22 cellular contexts compared by ENCODE assay signal in genomic region chr7:13091974-13092707, GRCh38.
DNase-seq lines count a peak whose midpoint lies in the region; ATAC-seq, FAIRE-seq and TF ChIP-seq lines count a peak whose summit lies in the region.
"Had no signal": no experiment of that assay in that cellular context is flagged by ENCODE, and none has a peak within 500 bp of the region (broad histone marks: within the 10 kb centered on the region; RNA-seq: fewer than 3 reads in every experiment).

No MANE protein-coding gene starts in this region.

- DNase-seq in right lobe of liver (no peak), HepG2 (ENCODE audit: low spot score) (no peak), cardiac fibroblast (ENCODE audit: low read depth in 2 of 2) (peak; percentile 37 to 65), hepatocyte (ENCODE audit: low spot score) (no peak), smooth muscle cell (lab: John Stamatoyannopoulos, UW; ENCODE audit: unreplicated experiment) (no peak), uterus (no peak), T-helper 2 cell (no peak), pons (ENCODE audit: low spot score) (no peak)
- DNase-seq: AML-193; C1 segment of cervical spinal cord; CD8-positive, alpha-beta T cell; GOT3; MM.1S; NCI-H1694; NCI-H2171 treated with DMSO at 0.1 percent for 48 hours; NCI-H446; NCI-H526 treated with DMSO at 0.1 percent for 48 hours had no signal

- ATAC-seq in right lobe of liver = peak; percentile 20 to 73 (median 52)
- no peak for ATAC-seq in HepG2
- ATAC-seq: CD8-positive, alpha-beta T cell; HCT116; Panc1; SK-N-SH treated with all-trans-retinoic acid at 6 μM for 48 hours had no signal

- intact Hi-C loops in right lobe of liver (cut with DNase I) (no loop called here), HepG2 (cut with micrococcal nuclease; ENCODE audit: unreplicated experiment) (no loop called here), uterus (cut with DNase I; ENCODE audit: low total_unique reads) (no loop called here)

- H3K36me3 ChIP-seq in right lobe of liver = no peaks in the 10 kb centered on the region
- H3K36me3 ChIP-seq in HepG2 (replicated peaks in 1 of 2; ENCODE audit: control insufficient read depth in 1 of 2, insufficient read depth in 2 of 2, low read length in 2 of 2) = no peaks in the 10 kb centered on the region
- no peaks in the 10 kb centered on the region for H3K36me3 ChIP-seq in hepatocyte (replicated peaks; ENCODE audit: insufficient read depth, low read depth)
- no peaks in the 10 kb centered on the region for H3K36me3 ChIP-seq in smooth muscle cell (ENCODE audit: low read depth)
- no peaks in the 10 kb centered on the region for H3K36me3 ChIP-seq in uterus

- no peaks in the 10 kb centered on the region for H3K9me2 ChIP-seq in hepatocyte (replicated peaks; ENCODE audit: insufficient read depth)

- no peak overlapping the region for H3K27ac ChIP-seq in right lobe of liver
- no peak overlapping the region for H3K27ac ChIP-seq in HepG2 (ENCODE audit: extremely low read length, insufficient read depth, low read length)
- no peak overlapping the region for H3K27ac ChIP-seq in hepatocyte
- H3K27ac ChIP-seq in smooth muscle cell (ENCODE audit: low read depth) = peak overlapping the region; percentile 5
- no peak overlapping the region for H3K27ac ChIP-seq in uterus

- H4K20me1 ChIP-seq in HepG2 (ENCODE audit: insufficient read depth, low read length) (no peaks in the 10 kb centered on the region), hepatocyte (ENCODE audit: insufficient read depth, poor library complexity, severe bottlenecking) (no peaks in the 10 kb centered on the region), smooth muscle cell (ENCODE audit: low read depth) (no peaks in the 10 kb centered on the region)

- H3K4me2 ChIP-seq in HepG2 (ENCODE audit: low read depth, low read length) (no peak overlapping the region), hepatocyte (peak overlapping the region; percentile 26), smooth muscle cell (peak overlapping the region; percentile 76)

- BruUV-seq in HepG2 (replicated peaks; lab: Mats Ljungman, UMichigan) = no TSS peak

- H2AFZ ChIP-seq in HepG2 (ENCODE audit: low read length) = no peak overlapping the region
- no peak overlapping the region for H2AFZ ChIP-seq in hepatocyte
- no peak overlapping the region for H2AFZ ChIP-seq in smooth muscle cell (ENCODE audit: low read depth)

- POLR2A ChIA-PET in HepG2 (lab: Yijun Ruan, JAX) = no interaction called here

- TF ChIP-seq EP300 in HepG2 (IDR thresholded peaks at IDR 0.05; ENCODE audit: low read depth in 2 of 2, low read length in 2 of 2) (no peak), HepG2 (CRISPR knock-in tag; IDR thresholded peaks at IDR 0.05; ENCODE audit: borderline replicate concordance) (no peak)

- TF ChIP-seq POLR2A in right lobe of liver (IDR thresholded peaks at IDR 0.05) (no peak), HepG2 (IDR thresholded peaks at IDR 0.05; ENCODE audit: insufficient read depth in 1 of 2, low read depth in 2 of 2, low read length in 2 of 2) (no peak), uterus (IDR thresholded peaks at IDR 0.05) (no peak)

- H3K4me1 ChIP-seq in right lobe of liver = peaks cover 0 to 24% (median 8%) of the 10 kb centered on the region in 4 donors
- no peaks in the 10 kb centered on the region; the same call in 1 of the 2 replicates for H3K4me1 ChIP-seq in HepG2 (ENCODE audit: insufficient read depth, low read length)
- no peaks in the 10 kb centered on the region for H3K4me1 ChIP-seq in hepatocyte (ENCODE audit: insufficient read depth)
- H3K4me1 ChIP-seq in smooth muscle cell (ENCODE audit: low read depth) = peaks cover 6% of the 10 kb centered on the region
- no peaks in the 10 kb centered on the region for H3K4me1 ChIP-seq in uterus

- TF ChIP-seq CTCF in right lobe of liver (IDR thresholded peaks at IDR 0.05) = no peak
- no peak for TF ChIP-seq CTCF in HepG2 (CRISPR knock-in tag; IDR thresholded peaks at IDR 0.05)
- no peak for TF ChIP-seq CTCF in cardiac fibroblast (IDR thresholded peaks at IDR 0.05; ENCODE audit: low read depth, low read length)
- TF ChIP-seq CTCF in hepatocyte (IDR thresholded peaks at IDR 0.05; ENCODE audit: poor library complexity) = no peak
- no peak for TF ChIP-seq CTCF in smooth muscle cell (IDR thresholded peaks at IDR 0.05; ENCODE audit: borderline replicate concordance, insufficient read depth, poor library complexity, severe bottlenecking)
- TF ChIP-seq CTCF in uterus (IDR thresholded peaks at IDR 0.05) = no peak

- no peak for FAIRE-seq in HepG2 (lab: Jason Lieb, UNC)
- FAIRE-seq: G401.6, GM12892 had no signal

- H3K79me2 ChIP-seq in HepG2 (ENCODE audit: insufficient read depth, low read length) = no peaks in the 10 kb centered on the region
- H3K79me2 ChIP-seq in hepatocyte = no peaks in the 10 kb centered on the region
- H3K79me2 ChIP-seq in smooth muscle cell (ENCODE audit: low read depth) = no peaks in the 10 kb centered on the region

- H3K9ac ChIP-seq in HepG2 (ENCODE audit: insufficient read depth, low read depth, low read length) = no peak overlapping the region
- no peak overlapping the region for H3K9ac ChIP-seq in smooth muscle cell (ENCODE audit: low read depth)

- in situ Hi-C loops in HepG2 (cut with HindIII; ENCODE audit: extremely low pct_ligation_motif_present, low pct_unique_long_range_greater_than_20kb) = no loop called here

- 30% methylated on average over 4 of the region's 4 CpGs for WGBS in right lobe of liver (ENCODE audit: insufficient coverage, low coverage, low lambda C conversion rate, missing lambda C conversion rate)
- WGBS in HepG2 (ENCODE audit: low lambda C conversion rate) = 51% methylated on average over 4 of the region's 4 CpGs
- 48% methylated on average over 4 of the region's 4 CpGs for WGBS in hepatocyte (ENCODE audit: low lambda C conversion rate, missing lambda C conversion rate)
- WGBS in smooth muscle cell (ENCODE audit: low lambda C conversion rate) = 21% methylated on average over 4 of the region's 4 CpGs

- H3K27me3 ChIP-seq in right lobe of liver = no peaks in the 10 kb centered on the region
- no peaks in the 10 kb centered on the region for H3K27me3 ChIP-seq in HepG2 (ENCODE audit: control insufficient read depth in 1 of 2, insufficient read depth in 2 of 2, low read length in 2 of 2)
- no peaks in the 10 kb centered on the region for H3K27me3 ChIP-seq in hepatocyte
- H3K27me3 ChIP-seq in smooth muscle cell (ENCODE audit: low read depth) = no peaks in the 10 kb centered on the region
- no peaks in the 10 kb centered on the region for H3K27me3 ChIP-seq in uterus

- H3K4me3 ChIP-seq in right lobe of liver = no peak overlapping the region
- no peak overlapping the region for H3K4me3 ChIP-seq in HepG2 (replicated peaks in 1 of 3; ENCODE audit: insufficient read depth in 1 of 3, low read depth in 2 of 3, low read length in 3 of 3)
- no peak overlapping the region for H3K4me3 ChIP-seq in cardiac fibroblast (replicated peaks in 1 of 2; ENCODE audit: low read depth in 2 of 2, low read length in 2 of 2)
- no peak overlapping the region for H3K4me3 ChIP-seq in hepatocyte
- peak overlapping the region; percentile 5 for H3K4me3 ChIP-seq in smooth muscle cell
- H3K4me3 ChIP-seq in uterus = no peak overlapping the region

- CTCF ChIA-PET in HepG2 (lab: Yijun Ruan, JAX; ENCODE audit: low intra/inter-chr PET ratio, low total read pairs) = no interaction called here

- peaks cover 6% of the 10 kb centered on the region for H3F3A ChIP-seq in smooth muscle cell (ENCODE audit: low read depth)

- no peaks in the 10 kb centered on the region for H3K9me3 ChIP-seq in right lobe of liver
- no peaks in the 10 kb centered on the region for H3K9me3 ChIP-seq in HepG2 (ENCODE audit: low read length)
- H3K9me3 ChIP-seq in hepatocyte (ENCODE audit: low read depth) = no peaks in the 10 kb centered on the region
- no peaks in the 10 kb centered on the region for H3K9me3 ChIP-seq in smooth muscle cell (replicated peaks; ENCODE audit: low read depth)
- H3K9me3 ChIP-seq in uterus = no peaks in the 10 kb centered on the region

- no peak for TF ChIP-seq RAD21 in HepG2 (CRISPR knock-in tag; IDR thresholded peaks at IDR 0.05)

TF ChIP-seq in HepG2, 621 proteins besides CTCF, POLR2A, EP300 and RAD21 (continues in another document):
- TF ChIP-seq ZNF317 (CRISPR knock-in tag; IDR thresholded peaks at IDR 0.05) = no peak
- no peak for TF ChIP-seq SKIL (CRISPR knock-in tag; IDR thresholded peaks at IDR 0.05; ENCODE audit: borderline replicate concordance)
- no peak for TF ChIP-seq MIER2 (CRISPR knock-in tag; IDR thresholded peaks at IDR 0.05)
- no peak for TF ChIP-seq ZNF569 (CRISPR knock-in tag; IDR thresholded peaks at IDR 0.05; ENCODE audit: borderline replicate concordance)
- no peak for TF ChIP-seq GMEB2 (CRISPR knock-in tag; IDR thresholded peaks at IDR 0.05; ENCODE audit: low read depth)
- no peak for TF ChIP-seq HOXA7 (CRISPR knock-in tag; IDR thresholded peaks at IDR 0.05)

Comparison
In these comparisons a context has a peak if more than half of its experiments do, and no peak if none do; other contexts are left out.
1. DNase-seq: peak in cardiac fibroblast (2 of 2); none in right lobe of liver (0 of 3), HepG2 (single experiment), hepatocyte (single experiment), smooth muscle cell (single experiment), uterus (0 of 2), T-helper 2 cell (0 of 5) and pons (single experiment).